ENCODE assay signal across 8 cellular contexts in genomic region chr17:64798486-64798783, GRCh38.
DNase-seq lines count a peak whose midpoint lies in the region; ATAC-seq, FAIRE-seq and TF ChIP-seq lines count a peak whose summit lies in the region.
"Not testable (repeated sequence)": the region's sequence is repeated elsewhere in the genome, so short reads cannot be mapped to it uniquely, and the experiment has no call there.

No MANE protein-coding gene starts in this region.

- peak; percentile 53 for ATAC-seq in GM21786 (IDR thresholded peaks at IDR 0.05; ENCODE audit: unreplicated experiment)
- ATAC-seq in GM12878, result peak; percentile 66
- ATAC-seq in stimulated activated naive B cell treated with anti-CD40 and anti-IgM and Interleukin-4, amounts not matched to agents 10 μg/mL and 1 μg/mL and 100 μg/mL, for 72 hours (replicated peaks), result peak; percentile 47 to 66

- TF ChIP-seq CTCF in GM13976 (IDR thresholded peaks at IDR 0.05; ENCODE audit: borderline replicate concordance, control extremely low read depth, extremely low read depth, insufficient read depth, missing control alignments); OCI-LY7 (conservative IDR thresholded peaks at IDR 0.05; ENCODE audit: low read length); GM12878 (IDR thresholded peaks at IDR 0.05 in 2 of 3, conservative IDR thresholded peaks at IDR 0.05 in 1 of 3; ENCODE audit: control insufficient read depth in 2 of 3, extremely low read depth in 1 of 3, insufficient read depth in 1 of 3, low read depth in 3 of 3, low read length in 3 of 3): not testable (repeated sequence)

- CTCF ChIA-PET in OCI-LY7 (lab: Charles Lee; ENCODE audit: unreplicated experiment); GM12878 (lab: Yijun Ruan, JAX): not testable (repeated sequence)
- CTCF ChIA-PET in activated CD4-positive, alpha-beta memory T cell treated with anti-CD3 and anti-CD28 coated beads, Interleukin-2, amount 10 ng/mL, durations not matched to agents 7 days and 5 days (lab: Charles Lee), result interaction anchor here (0.6 kb wide), 1 partner anchor 270 kb away, joined by 3 read pairs; no protein-coding TSS in a partner anchor

- H3K36me3 ChIP-seq in BLaER1, result peaks cover 18% of the 10 kb centered on the region
- H3K36me3 ChIP-seq in OCI-LY7 (ENCODE audit: insufficient read depth, low read length); GM12878 (ENCODE audit: control insufficient read depth in 2 of 2, insufficient read depth in 2 of 2, low read length in 1 of 2): not testable (repeated sequence)

- POLR2A ChIA-PET in OCI-LY7 (lab: Charles Lee); activated CD4-positive, alpha-beta memory T cell treated with anti-CD3 and anti-CD28 coated beads, Interleukin-2, amount 10 ng/mL, durations not matched to agents 7 days and 5 days (lab: Charles Lee); GM12878 (lab: Charles Lee): not testable (repeated sequence)

- RAD21 ChIA-PET in GM12878 (lab: Charles Lee; ENCODE audit: unreplicated experiment), result interaction anchor here (0.9 kb wide), 1 partner anchor 39 kb away, joined by 4 read pairs; no protein-coding TSS in a partner anchor

- H3K36me3 Mint-ChIP-seq in activated CD4-positive, alpha-beta memory T cell treated with anti-CD3 and anti-CD28 coated beads, Interleukin-2, amount 10 ng/mL, durations not matched to agents 7 days and 5 days (ENCODE audit: low read depth), result peaks cover 36% of the 10 kb centered on the region
- peaks cover 34 to 48% of the 10 kb centered on the region in 2 donors for H3K36me3 Mint-ChIP-seq in stimulated activated naive B cell treated with anti-CD40 and anti-IgM and Interleukin-4, amounts not matched to agents 10 μg/mL and 1 μg/mL and 100 μg/mL, for 72 hours

- peaks cover 26% of the 10 kb centered on the region for H3K4me1 Mint-ChIP-seq in activated CD4-positive, alpha-beta memory T cell treated with anti-CD3 and anti-CD28 coated beads, Interleukin-2, amount 10 ng/mL, durations not matched to agents 7 days and 5 days
- H3K4me1 Mint-ChIP-seq in stimulated activated naive B cell treated with anti-CD40 and anti-IgM and Interleukin-4, amounts not matched to agents 10 μg/mL and 1 μg/mL and 100 μg/mL, for 72 hours, result peaks cover 21 to 31% of the 10 kb centered on the region in 2 donors

- DNase-seq in GM13976 (ENCODE audit: low spot score) (peak; percentile 44), OCI-LY7 (ENCODE audit: low spot score) (peak; percentile 83)
- DNase-seq in Jurkat, Clone E6-1 (ENCODE audit: low read depth, low spot score), result peak; percentile 54
- not testable (repeated sequence) for DNase-seq in activated CD4-positive, alpha-beta memory T cell treated with anti-CD3 and anti-CD28 coated beads, Interleukin-2, amount 10 ng/mL, durations not matched to agents 7 days and 5 days; GM12878 (ENCODE audit: low read depth, low spot score); stimulated activated naive B cell treated with anti-CD40 and anti-IgM and Interleukin-4, amounts not matched to agents 10 μg/mL and 1 μg/mL and 100 μg/mL, for 72 hours

- not testable (repeated sequence) for BruUV-seq in OCI-LY7 (replicated peaks; lab: Mats Ljungman, UMichigan); GM12878 (replicated peaks; lab: Mats Ljungman, UMichigan)

- peak overlapping the region; percentile 90 for H3K4me2 ChIP-seq in BLaER1
- H3K4me2 ChIP-seq in OCI-LY7 (ENCODE audit: low read length), result peak overlapping the region; percentile 70
- H3K4me2 ChIP-seq in GM12878 (ENCODE audit: control insufficient read depth, insufficient read depth), result not testable (repeated sequence)

- in situ Hi-C loops in GM13976 (cut with MboI; ENCODE audit: low sequenced_read_pairs, unreplicated experiment), result loop anchor here (25.0 kb wide), 1 partner anchor 139 kb away; no protein-coding TSS in a partner anchor
- in situ Hi-C loops in GM12878 (cut with MboI), result not testable (repeated sequence)

- not testable (repeated sequence) for H4K20me1 ChIP-seq in BLaER1; OCI-LY7 (ENCODE audit: insufficient read depth, low read length); GM12878 (ENCODE audit: control insufficient read depth, insufficient read depth)

- not testable (repeated sequence) for H3K27me3 ChIP-seq in BLaER1; GM12878 (replicated peaks in 1 of 2; ENCODE audit: control insufficient read depth in 2 of 2, insufficient read depth in 2 of 2, low read length in 1 of 2)

- H3K9me3 Mint-ChIP-seq in activated CD4-positive, alpha-beta memory T cell treated with anti-CD3 and anti-CD28 coated beads, Interleukin-2, amount 10 ng/mL, durations not matched to agents 7 days and 5 days; stimulated activated naive B cell treated with anti-CD40 and anti-IgM and Interleukin-4, amounts not matched to agents 10 μg/mL and 1 μg/mL and 100 μg/mL, for 72 hours: not testable (repeated sequence)

- H2AFZ ChIP-seq in OCI-LY7 (ENCODE audit: low read length); GM12878 (ENCODE audit: control insufficient read depth, low read depth, low read length): not testable (repeated sequence)

- peak overlapping the region; percentile 59 for H3K27ac Mint-ChIP-seq in activated CD4-positive, alpha-beta memory T cell treated with anti-CD3 and anti-CD28 coated beads, Interleukin-2, amount 10 ng/mL, durations not matched to agents 7 days and 5 days
- H3K27ac Mint-ChIP-seq in stimulated activated naive B cell treated with anti-CD40 and anti-IgM and Interleukin-4, amounts not matched to agents 10 μg/mL and 1 μg/mL and 100 μg/mL, for 72 hours, result not testable (repeated sequence)

- intact Hi-C loops in OCI-LY7 (cut with micrococcal nuclease; ENCODE audit: unreplicated experiment); GM12878 (cut with micrococcal nuclease; ENCODE audit: unreplicated experiment): not testable (repeated sequence)

- TF ChIP-seq POLR2A in GM12878 (IDR thresholded peaks at IDR 0.05; ENCODE audit: low read depth, low read length), result not testable (repeated sequence)

- H3K4me3 Mint-ChIP-seq in activated CD4-positive, alpha-beta memory T cell treated with anti-CD3 and anti-CD28 coated beads, Interleukin-2, amount 10 ng/mL, durations not matched to agents 7 days and 5 days, result not testable (repeated sequence)
- peak overlapping the region in 1 of 2 donors; percentile 52 for H3K4me3 Mint-ChIP-seq in stimulated activated naive B cell treated with anti-CD40 and anti-IgM and Interleukin-4, amounts not matched to agents 10 μg/mL and 1 μg/mL and 100 μg/mL, for 72 hours

- SMC1A ChIA-PET in GM12878 (lab: Charles Lee; ENCODE audit: uncharacterized antibody, unreplicated experiment), result not testable (repeated sequence)

- H3K9me2 ChIP-seq in OCI-LY7 (ENCODE audit: insufficient read depth, low read length), result not testable (repeated sequence)

- not testable (repeated sequence) for H3K27me3 Mint-ChIP-seq in activated CD4-positive, alpha-beta memory T cell treated with anti-CD3 and anti-CD28 coated beads, Interleukin-2, amount 10 ng/mL, durations not matched to agents 7 days and 5 days; stimulated activated naive B cell treated with anti-CD40 and anti-IgM and Interleukin-4, amounts not matched to agents 10 μg/mL and 1 μg/mL and 100 μg/mL, for 72 hours

- H3K4me1 ChIP-seq in BLaER1, result peaks cover 81% of the 10 kb centered on the region
- H3K4me1 ChIP-seq in OCI-LY7 (ENCODE audit: insufficient read depth, low read length, poor library complexity, severe bottlenecking), result peaks cover 24% of the 10 kb centered on the region
- not testable (repeated sequence) for H3K4me1 ChIP-seq in GM12878 (ENCODE audit: control insufficient read depth, insufficient read depth, low read length)

- not testable (repeated sequence) for TF ChIP-seq RAD21 in GM12878 (IDR thresholded peaks at IDR 0.05; ENCODE audit: insufficient read depth, low read depth, low read length)

- H3K9ac ChIP-seq in BLaER1, result peak overlapping the region; percentile 50; the same call in 1 of the 2 replicates
- H3K9ac ChIP-seq in GM12878 (ENCODE audit: control insufficient read depth, insufficient read depth, low read length), result not testable (repeated sequence)

- peak; percentile 84 for FAIRE-seq in GM12878 (lab: Jason Lieb, UNC)

- not testable (repeated sequence) for H3K9me3 ChIP-seq in BLaER1; OCI-LY7 (ENCODE audit: low read length); GM12878 (replicated peaks; ENCODE audit: control insufficient read depth, insufficient read depth, low read length)

- TF ChIP-seq EP300 in GM12878 (IDR thresholded peaks at IDR 0.05; ENCODE audit: borderline replicate concordance in 1 of 2, control insufficient read depth in 1 of 2, low read depth in 2 of 2, low read length in 2 of 2), result not testable (repeated sequence)

- 2% methylated on average over 5 of the region's 5 CpGs for WGBS in GM12878 (ENCODE audit: insufficient coverage, insufficient replicate concordance, low lambda C conversion rate, missing lambda C conversion rate)

- H3K27ac ChIP-seq in BLaER1 (peak overlapping the region; percentile 91), OCI-LY7 (ENCODE audit: low read depth, low read length, poor library complexity, severe bottlenecking) (peak overlapping the region; percentile 82)
- not testable (repeated sequence) for H3K27ac ChIP-seq in GM12878 (ENCODE audit: control insufficient read depth, insufficient read depth)

- H3K4me3 ChIP-seq in BLaER1, result peak overlapping the region; percentile 39; the same call in 1 of the 2 replicates
- not testable (repeated sequence) for H3K4me3 ChIP-seq in Jurkat, Clone E6-1 (ENCODE audit: low read length); GM12878
- H3K4me3 ChIP-seq in OCI-LY7 (ENCODE audit: low read depth, low read length, poor library complexity, severe bottlenecking), result peak overlapping the region; percentile 18

- H3K79me2 ChIP-seq in OCI-LY7 (ENCODE audit: insufficient read depth, low read depth, low read length); GM12878 (ENCODE audit: control insufficient read depth, insufficient read depth, low read length): not testable (repeated sequence)
